28 cellular contexts compared by ENCODE assay signal in the genomic region with DNA sequence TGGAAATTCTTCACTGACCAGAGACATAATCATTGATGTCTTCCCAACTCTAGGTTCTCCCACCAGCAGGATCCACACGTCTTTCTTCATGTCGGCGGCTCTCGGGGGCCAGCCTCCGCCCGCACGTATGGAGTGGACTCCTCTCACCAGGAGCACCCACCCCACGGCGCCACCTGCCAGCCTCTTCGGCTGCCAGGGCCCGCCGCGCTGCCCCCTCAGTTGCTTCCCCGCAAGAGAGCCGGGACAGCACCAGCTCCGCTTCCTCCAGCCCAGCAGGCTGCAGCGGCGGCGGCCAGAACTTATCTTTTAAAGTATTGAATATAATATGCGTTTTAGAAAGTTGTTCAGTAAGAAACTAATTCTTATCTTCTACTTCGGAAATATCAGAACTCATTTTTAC.
"Had no signal": no experiment of that assay in that cellular context is flagged by ENCODE, and none has a peak within 500 bp of the region (broad histone marks: within the 10 kb centered on the region; RNA-seq: fewer than 3 reads in every experiment).

No MANE protein-coding gene starts in this region.

- H3K4me1 ChIP-seq: pancreas, right lobe of liver, stomach, suprapubic skin, transverse colon, vagina had no signal

- H3K27ac ChIP-seq: cardiac muscle cell, neutrophil, pancreas, right lobe of liver, stomach, suprapubic skin, transverse colon, vagina had no signal

- H3K27me3 ChIP-seq: cardiac muscle cell, neutrophil, pancreas, right lobe of liver, stomach, suprapubic skin, transverse colon, vagina had no signal

- H3K27ac Mint-ChIP-seq: activated B cell treated with CpG ODN at 0.5 μM for 24 hours; activated CD4-positive, alpha-beta T cell treated with anti-CD3 and anti-CD28 coated beads for 36 hours; activated T-cell treated with anti-CD3 and anti-CD28 coated beads, Interleukin-2, amount 50 U/mL, for 24 hours; activated T-helper 17 cell treated with anti-CD3 and anti-CD28 coated beads, Interleukin-2, amount 50 U/mL, for 72 hours; dendritic cell treated with granulocyte-macrophage colony-stimulating factor and Interleukin-4, amounts not matched to agents 40 ng/mL and 50 ng/mL, for 4 days; immature natural killer cell; nephron; stimulated activated effector memory CD8-positive, alpha-beta T cell treated with anti-CD3 and anti-CD28 coated beads, Interleukin-12 subunit alpha, Interleukin-12 subunit beta, amount 100 ng/mL, for 72 hours had no signal

- H3K9me3 ChIP-seq: neutrophil, pancreas, right lobe of liver, transverse colon, vagina had no signal

- H3K9me3 Mint-ChIP-seq: activated B cell treated with CpG ODN at 0.5 μM for 24 hours; activated T-cell treated with anti-CD3 and anti-CD28 coated beads, Interleukin-2, amount 50 U/mL, for 24 hours; activated T-helper 17 cell treated with anti-CD3 and anti-CD28 coated beads, Interleukin-2, amount 50 U/mL, for 72 hours; stimulated activated effector memory CD8-positive, alpha-beta T cell treated with anti-CD3 and anti-CD28 coated beads, Interleukin-12 subunit alpha, Interleukin-12 subunit beta, amount 100 ng/mL, for 72 hours had no signal

- H3K36me3 ChIP-seq: cardiac muscle cell, neutrophil, pancreas, right lobe of liver, stomach, suprapubic skin, transverse colon, vagina had no signal

- ATAC-seq: activated CD4-positive, alpha-beta T cell treated with anti-CD3 and anti-CD28 coated beads for 36 hours; activated T-helper 17 cell treated with anti-CD3 and anti-CD28 coated beads, Interleukin-2, amount 50 U/mL, for 72 hours; pancreas; stimulated activated effector memory CD8-positive, alpha-beta T cell treated with anti-CD3 and anti-CD28 coated beads, Interleukin-12 subunit alpha, Interleukin-12 subunit beta, amount 100 ng/mL, for 72 hours had no signal

- H3K4me3 ChIP-seq: cardiac muscle cell, pancreas, right lobe of liver, stomach, suprapubic skin, transverse colon, vagina had no signal

- DNase-seq: activated B cell treated with CpG ODN at 0.5 μM for 24 hours; activated CD4-positive, alpha-beta T cell treated with anti-CD3 and anti-CD28 coated beads for 36 hours; activated CD4-positive, alpha-beta T cell treated with anti-CD3 and anti-CD28 coated beads, Interleukin-2, amount 50 U/mL, for 4 hours; activated CD8-positive, alpha-beta memory T cell treated with anti-CD3 and anti-CD28 coated beads for 24 hours; activated CD8-positive, alpha-beta memory T cell treated with anti-CD3 and anti-CD28 coated beads, Interleukin-2, amount 50 U/mL, for 4 hours; activated T-cell treated with anti-CD3 and anti-CD28 coated beads, Interleukin-2, amount 50 U/mL, for 24 hours; amygdala; effector CD4-positive, alpha-beta T cell; erythroblast; foreskin fibroblast; immature natural killer cell; kidney glomerular epithelial cell; mesenchymal stem cell; small intestine; stimulated activated CD4-positive, alpha-beta T cell treated with anti-CD3 and anti-CD28 coated beads, Interleukin-2, amount 100 ng/mL, for 24 hours; stomach; T-helper 9 cell; transverse colon had no signal
